1 cellular context compared by ENCODE assay signal in the genomic region with DNA sequence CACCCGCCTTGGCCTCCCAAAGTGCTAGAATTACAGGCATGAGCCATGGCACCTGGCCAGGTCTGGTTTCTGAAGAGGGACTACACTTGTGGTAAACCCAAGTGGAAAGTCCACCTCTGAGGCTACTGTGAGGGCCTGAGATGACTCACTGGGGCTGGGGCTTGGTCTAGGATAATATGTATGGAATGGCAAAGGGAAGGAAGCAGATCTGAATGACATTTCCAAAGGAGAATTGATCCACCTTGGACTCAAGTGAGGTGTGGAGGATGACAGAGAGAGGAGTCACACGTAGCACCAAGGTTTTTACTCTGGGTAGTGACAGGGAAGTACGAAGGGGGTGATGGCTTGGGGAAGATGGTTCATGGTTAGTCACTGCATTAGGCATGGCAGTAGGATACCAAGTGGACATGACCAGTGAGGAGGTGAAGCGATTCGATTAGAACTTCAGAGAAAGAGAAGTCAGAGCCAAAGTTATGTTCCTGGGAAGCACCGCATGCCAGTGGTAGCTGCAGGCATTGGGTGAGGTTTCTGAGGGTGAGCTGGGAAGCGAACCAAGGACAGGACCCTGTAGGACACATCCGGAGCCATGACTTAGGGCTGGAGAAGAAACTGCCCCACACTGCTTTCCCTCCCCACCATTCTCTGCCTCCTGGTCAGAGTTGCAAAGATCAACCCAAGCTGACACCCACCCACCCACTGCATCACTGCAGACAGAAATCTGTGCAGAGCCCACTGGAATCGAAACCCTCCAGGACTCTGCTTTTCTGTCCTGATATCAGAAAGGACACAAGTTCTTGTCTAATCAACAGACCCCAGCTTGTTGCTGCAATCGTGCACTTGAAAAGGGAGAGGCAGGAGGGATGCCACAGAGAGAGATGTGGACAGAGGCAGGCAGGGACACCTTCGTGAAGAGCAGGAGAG.
TF ChIP-seq lines count a peak whose summit lies in the region.

No MANE protein-coding gene starts in this region.

TF ChIP-seq in K562, 482 proteins besides CTCF, POLR2A, EP300 and RAD21:
- TF ChIP-seq RCOR1 (IDR thresholded peaks at IDR 0.05; ENCODE audit: borderline replicate concordance in 1 of 2, low read depth in 2 of 2, low read length in 2 of 2) (peak in 1 of 2 experiments; percentile 22; a peak in 1 of 4 replicates), NR4A1 (CRISPR knock-in tag; IDR thresholded peaks at IDR 0.05) (no peak), NR4A1 (tag; IDR thresholded peaks at IDR 0.05) (no peak), TCF3 (CRISPR knock-in tag; IDR thresholded peaks at IDR 0.05) (peak; percentile 46; the same call in 1 of the 2 replicates), TEAD4 (IDR thresholded peaks at IDR 0.05; ENCODE audit: low read length) (peak; percentile 23; the same call in 1 of the 2 replicates), TEAD4 (CRISPR knock-in tag; IDR thresholded peaks at IDR 0.05; ENCODE audit: borderline replicate concordance) (no peak), ZNF232 (CRISPR knock-in tag; IDR thresholded peaks at IDR 0.05) (no peak), CBFA2T3 (IDR thresholded peaks at IDR 0.05) (peak; percentile 79), TAL1 (IDR thresholded peaks at IDR 0.05) (peak; percentile 56; the same call in 1 of the 2 replicates), NFIC (IDR thresholded peaks at IDR 0.05) (peak; percentile 57), POLR3G (IDR thresholded peaks at IDR 0.05; ENCODE audit: extremely low read depth, insufficient read length, insufficient replicate concordance) (no peak), NCOR1 (IDR thresholded peaks at IDR 0.05) (0 out of 2 replicates have a peak, but pooled peaks have one; percentile 18), KDM1A (IDR thresholded peaks at IDR 0.05) (peak; percentile 74 to 76; a peak in 3 of 4 replicates), CBFA2T2 (conservative IDR thresholded peaks at IDR 0.05) (peak; percentile 54)
